9 cellular contexts compared by ENCODE assay signal in genomic region chr6:152669894-152670293, GRCh38. TPM values are rescaled to one million over a fixed set of nuclear protein-coding genes. Genes with fewer than 3 reads are reported as not detected.
DNase-seq lines count a peak whose midpoint lies in the region; ATAC-seq, FAIRE-seq and TF ChIP-seq lines count a peak whose summit lies in the region.
"Had no signal": no experiment of that assay in that cellular context is flagged by ENCODE, and none has a peak within 500 bp of the region (broad histone marks: within the 10 kb centered on the region; RNA-seq: fewer than 3 reads in every experiment).

No MANE protein-coding gene starts in this region.

- H3K9me3 ChIP-seq in CD4-positive, alpha-beta memory T cell (ENCODE audit: control insufficient read depth in 1 of 2, low read length in 2 of 2) = no peaks in the 10 kb centered on the region
- H3K9me3 ChIP-seq: SJCRH30 had no signal

- peak; percentile 43 for DNase-seq in OCI-M1 (lab: John Stamatoyannopoulos, UW)
- peak; percentile 64 for DNase-seq in fibroblast of the aortic adventitia (ENCODE audit: low read depth)
- DNase-seq in CD4-positive, alpha-beta memory T cell = no peak

- no peaks in the 10 kb centered on the region for H3K9me3 Mint-ChIP-seq in activated T-helper 17 cell treated with anti-CD3 and anti-CD28 coated beads, Interleukin-2, amount 50 U/mL, for 72 hours
- peaks cover 0 to 9% (median 0%) of the 10 kb centered on the region in 8 donors for H3K9me3 Mint-ChIP-seq in CD4-positive, alpha-beta memory T cell

- CTCF ChIA-PET in CD4-positive, alpha-beta memory T cell (lab: Charles Lee; ENCODE audit: partially characterized antibody) = no interaction called here

- no peak overlapping the region for H3K27ac Mint-ChIP-seq in activated T-helper 17 cell treated with anti-CD3 and anti-CD28 coated beads, Interleukin-2, amount 50 U/mL, for 72 hours
- H3K27ac Mint-ChIP-seq in CD4-positive, alpha-beta memory T cell = no peak overlapping the region

- TF ChIP-seq CTCF in fibroblast of the aortic adventitia (IDR thresholded peaks at IDR 0.05; ENCODE audit: insufficient read depth, low read length) = peak; percentile 46

- POLR2A ChIA-PET in CD4-positive, alpha-beta memory T cell (lab: Charles Lee; ENCODE audit: partially characterized antibody) = no interaction called here

- peaks cover 17% of the 10 kb centered on the region for H3K27me3 Mint-ChIP-seq in activated T-helper 17 cell treated with anti-CD3 and anti-CD28 coated beads, Interleukin-2, amount 50 U/mL, for 72 hours
- peaks cover 0 to 2% of the 10 kb centered on the region in 2 donors for H3K27me3 Mint-ChIP-seq in CD4-positive, alpha-beta memory T cell

- FAIRE-seq in A204.1 (lab: Jason Lieb, UNC) = peak; percentile 58

- H3K36me3 ChIP-seq in CD4-positive, alpha-beta memory T cell (ENCODE audit: insufficient read depth, low read length) = no peaks in the 10 kb centered on the region
- H3K36me3 ChIP-seq: SJCRH30 had no signal

- intact Hi-C loops in CD4-positive, alpha-beta memory T cell (cut with micrococcal nuclease) = no loop called here

- no peak overlapping the region for H3K4me3 Mint-ChIP-seq in activated T-helper 17 cell treated with anti-CD3 and anti-CD28 coated beads, Interleukin-2, amount 50 U/mL, for 72 hours
- no peak overlapping the region for H3K4me3 Mint-ChIP-seq in CD4-positive, alpha-beta memory T cell

- no peaks in the 10 kb centered on the region for H3K4me1 Mint-ChIP-seq in activated T-helper 17 cell treated with anti-CD3 and anti-CD28 coated beads, Interleukin-2, amount 50 U/mL, for 72 hours
- H3K4me1 Mint-ChIP-seq in CD4-positive, alpha-beta memory T cell = no peaks in the 10 kb centered on the region

- no peak overlapping the region for H3K4me3 ChIP-seq in fibroblast of the aortic adventitia (ENCODE audit: low read depth, low read length)
- no peak overlapping the region for H3K4me3 ChIP-seq in CD4-positive, alpha-beta memory T cell (ENCODE audit: low read length in 2 of 2)
- H3K4me3 ChIP-seq: SJCRH30 had no signal

- H3K27ac ChIP-seq in CD4-positive, alpha-beta memory T cell (ENCODE audit: low read depth, low read length) = no peak overlapping the region
- H3K27ac ChIP-seq: SJCRH30 had no signal

- no peaks in the 10 kb centered on the region for H3K36me3 Mint-ChIP-seq in activated T-helper 17 cell treated with anti-CD3 and anti-CD28 coated beads, Interleukin-2, amount 50 U/mL, for 72 hours (ENCODE audit: low read depth)
- H3K36me3 Mint-ChIP-seq in CD4-positive, alpha-beta memory T cell = no peaks in the 10 kb centered on the region

- no peaks in the 10 kb centered on the region for H3K4me1 ChIP-seq in CD4-positive, alpha-beta memory T cell (ENCODE audit: insufficient read depth, low read length)
- H3K4me1 ChIP-seq: SJCRH30 had no signal

- H3K27me3 ChIP-seq in CD4-positive, alpha-beta memory T cell (ENCODE audit: insufficient read depth, low read length) = no peaks in the 10 kb centered on the region
- H3K27me3 ChIP-seq: SJCRH30 had no signal

- ATAC-seq in GM18502 (IDR thresholded peaks at IDR 0.05; ENCODE audit: poor library complexity, unreplicated experiment) = peak; percentile 67
- no peak for ATAC-seq in GM21526 (IDR thresholded peaks at IDR 0.05; ENCODE audit: low FRiP score, unreplicated experiment)
- no peak for ATAC-seq in activated T-helper 17 cell treated with anti-CD3 and anti-CD28 coated beads, Interleukin-2, amount 50 U/mL, for 72 hours (replicated peaks)
- ATAC-seq in GM18858 (IDR thresholded peaks at IDR 0.05; ENCODE audit: unreplicated experiment) = no peak

RNA-seq across cellular contexts. Expression of gene MYCT1, which starts 27.8 kb away (rescaled TPM):
- 0.65 and 2.6 TPM in 2 replicates for total RNA-seq in fibroblast of the aortic adventitia (ENCODE audit: low replicate concordance)
- not detected for total RNA-seq in activated T-helper 17 cell treated with anti-CD3 and anti-CD28 coated beads, Interleukin-2, amount 50 U/mL, for 72 hours
- not detected for total RNA-seq in CD4-positive, alpha-beta memory T cell
- polyA plus RNA-seq in CD4-positive, alpha-beta memory T cell = not detected

RNA-seq across cellular contexts. Expression of gene SYNE1, which starts 32.7 kb away (rescaled TPM):
- total RNA-seq in fibroblast of the aortic adventitia (ENCODE audit: low replicate concordance) = 133 and 193 TPM in 2 replicates
- total RNA-seq in activated T-helper 17 cell treated with anti-CD3 and anti-CD28 coated beads, Interleukin-2, amount 50 U/mL, for 72 hours = 10 to 100 TPM; 26.0 to 46.7 TPM
- total RNA-seq in CD4-positive, alpha-beta memory T cell = 100 to 1,000 TPM; 209 to 228 TPM
- 10 to 100 TPM; 22.5 to 79.6 TPM for polyA plus RNA-seq in CD4-positive, alpha-beta memory T cell

Comparison
In these comparisons a context has a peak if more than half of its experiments do, and no peak if none do; other contexts are left out.
1. DNase-seq: peak in OCI-M1 (single experiment) and fibroblast of the aortic adventitia (single experiment); none in CD4-positive, alpha-beta memory T cell (0 of 5).